Comparison of ENCODE assay signal across 1 cellular context in genomic region chr2:229572434-229573338, GRCh38.
TF ChIP-seq lines count a peak whose summit lies in the region.

No MANE protein-coding gene starts in this region.

TF ChIP-seq in HepG2, 621 proteins besides CTCF, POLR2A, EP300 and RAD21:
- TF ChIP-seq CREB1 (IDR thresholded peaks at IDR 0.05) = 0 out of 2 replicates have a peak, but pooled peaks have one; percentile 33
- TF ChIP-seq CREB1 (CRISPR knock-in tag; IDR thresholded peaks at IDR 0.05) = no peak
- TF ChIP-seq ZFP1 (CRISPR knock-in tag; IDR thresholded peaks at IDR 0.05) = no peak
- TF ChIP-seq MNT (IDR thresholded peaks at IDR 0.05) = 0 out of 2 replicates have a peak, but pooled peaks have one; percentile 19
- TF ChIP-seq MAFG (CRISPR knock-in tag; IDR thresholded peaks at IDR 0.05) = no peak
- TF ChIP-seq PLRG1 (conservative IDR thresholded peaks at IDR 0.05) = no peak
